Comparison of ENCODE assay signal across 24 cellular contexts in the genomic region with DNA sequence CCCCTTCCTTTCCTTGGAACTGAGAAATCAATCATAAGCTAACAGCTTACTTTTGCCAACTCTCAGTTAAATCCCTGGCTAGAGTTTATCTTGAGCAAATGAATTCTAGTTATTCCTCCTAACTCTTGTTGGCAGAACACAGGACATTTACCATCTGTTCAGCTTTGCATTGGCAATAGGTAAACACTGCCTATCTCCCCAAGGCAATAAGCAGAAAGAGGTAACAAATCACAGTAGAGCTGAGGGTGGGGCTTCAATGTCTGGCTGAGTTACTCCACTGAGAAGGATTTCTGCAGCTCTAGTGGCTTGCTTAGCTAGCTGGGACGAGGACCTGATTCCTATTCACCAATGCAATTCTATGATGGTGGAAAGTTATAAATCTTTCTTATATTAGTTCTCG.
A peak's percentile ranks its signal among the peaks of the same experiment; 100 is the strongest.
DNase-seq lines count a peak whose midpoint lies in the region; TF ChIP-seq lines count a peak whose summit lies in the region.
"Had no signal": no experiment of that assay in that cellular context is flagged by ENCODE, and none has a peak within 500 bp of the region (broad histone marks: within the 10 kb centered on the region; RNA-seq: fewer than 3 reads in every experiment).

No MANE protein-coding gene starts in this region.

- H3K27ac Mint-ChIP-seq in activated naive CD4-positive, alpha-beta T cell treated with anti-CD3 and anti-CD28 coated beads for 36 hours, result no peak overlapping the region
- H3K27ac Mint-ChIP-seq: CD8-positive, alpha-beta T cell; IgD-negative memory B cell; T-helper 17 cell had no signal

- DNase-seq in G401 (ENCODE audit: low spot score) (peak; percentile 59), NCI-H2081 treated with DMSO at 0.1 percent for 48 hours (lab: John Stamatoyannopoulos, UW) (peak; percentile 12), NCI-H69 (lab: John Stamatoyannopoulos, UW) (peak; percentile 92), left kidney (ENCODE audit: low read depth, low spot score) (peak; percentile 0), A172 (ENCODE audit: low spot score) (no peak), substantia nigra (lab: John Stamatoyannopoulos, UW) (no peak), tibial nerve (ENCODE audit: low spot score in 2 of 2) (no peak)
- no peak for DNase-seq in activated naive CD4-positive, alpha-beta T cell treated with anti-CD3 and anti-CD28 coated beads for 36 hours
- DNase-seq: AML-193; C1 segment of cervical spinal cord; Caco-2; CD8-positive, alpha-beta T cell; GDM1; MM.1S; NCI-H1417; NCI-H1930; NCI-H510A; PC-3; SJCRH30; T-helper 17 cell had no signal

- no peaks in the 10 kb centered on the region for H3K4me1 Mint-ChIP-seq in activated naive CD4-positive, alpha-beta T cell treated with anti-CD3 and anti-CD28 coated beads for 36 hours (ENCODE audit: low read depth)
- H3K4me1 Mint-ChIP-seq: IgD-negative memory B cell, T-helper 17 cell had no signal

- H3K27ac ChIP-seq in substantia nigra (ENCODE audit: low read depth, low read length, poor library complexity, severe bottlenecking) (no peak overlapping the region), tibial nerve (no peak overlapping the region)
- H3K27ac ChIP-seq: A549, KMS-11, SJCRH30 had no signal

- intact Hi-C loops in activated naive CD4-positive, alpha-beta T cell treated with anti-CD3 and anti-CD28 coated beads for 36 hours (cut with micrococcal nuclease), result no loop called here

- no peak for TF ChIP-seq CTCF in tibial nerve (IDR thresholded peaks at IDR 0.05)

- no peaks in the 10 kb centered on the region for H3K36me3 ChIP-seq in tibial nerve
- H3K36me3 ChIP-seq: SJCRH30 had no signal

- H3K4me3 Mint-ChIP-seq in activated naive CD4-positive, alpha-beta T cell treated with anti-CD3 and anti-CD28 coated beads for 36 hours, result no peak overlapping the region
- H3K4me3 Mint-ChIP-seq: CD8-positive, alpha-beta T cell; IgD-negative memory B cell; T-helper 17 cell had no signal

- no peaks in the 10 kb centered on the region for H3K9me3 ChIP-seq in tibial nerve
- H3K9me3 ChIP-seq: A549, SJCRH30 had no signal

- no peak for TF ChIP-seq EP300 in tibial nerve (IDR thresholded peaks at IDR 0.05)

- no peaks in the 10 kb centered on the region for H3K4me1 ChIP-seq in tibial nerve
- H3K4me1 ChIP-seq: A549, Caco-2, SJCRH30 had no signal

- 60 to 81% methylated on average over 2 of the region's 2 CpGs for WGBS in tibial nerve, 2 donors

- in situ Hi-C loops in G401 (cut with HindIII; ENCODE audit: low sequenced_read_pairs), result no loop called here

- no peaks in the 10 kb centered on the region for H3K27me3 ChIP-seq in tibial nerve
- H3K27me3 ChIP-seq: SJCRH30 had no signal

- no peaks in the 10 kb centered on the region for H3K27me3 Mint-ChIP-seq in activated naive CD4-positive, alpha-beta T cell treated with anti-CD3 and anti-CD28 coated beads for 36 hours (ENCODE audit: low read depth)
- H3K27me3 Mint-ChIP-seq: IgD-negative memory B cell, T-helper 17 cell had no signal

- no peak for TF ChIP-seq POLR2A in tibial nerve (IDR thresholded peaks at IDR 0.05)

- CTCF ChIA-PET in activated naive CD4-positive, alpha-beta T cell treated with anti-CD3 and anti-CD28 coated beads for 36 hours (lab: Charles Lee), result no interaction called here

- H3K9me3 Mint-ChIP-seq in activated naive CD4-positive, alpha-beta T cell treated with anti-CD3 and anti-CD28 coated beads for 36 hours, result peaks cover 3% of the 10 kb centered on the region

- no peak overlapping the region for H3K4me3 ChIP-seq in tibial nerve
- H3K4me3 ChIP-seq: A549, GM12878, SJCRH30 had no signal

- no peaks in the 10 kb centered on the region for H3K36me3 Mint-ChIP-seq in activated naive CD4-positive, alpha-beta T cell treated with anti-CD3 and anti-CD28 coated beads for 36 hours (ENCODE audit: low read depth)
- H3K36me3 Mint-ChIP-seq: CD8-positive, alpha-beta T cell; IgD-negative memory B cell had no signal

Comparison
In these comparisons a context has a peak if more than half of its experiments do, and no peak if none do; other contexts are left out.
1. DNase-seq: peak in G401 (single experiment), NCI-H2081 treated with DMSO at 0.1 percent for 48 hours (single experiment), NCI-H69 (single experiment) and left kidney (single experiment); none in A172 (single experiment), substantia nigra (0 of 49), activated naive CD4-positive, alpha-beta T cell treated with anti-CD3 and anti-CD28 coated beads for 36 hours (single experiment) and tibial nerve (0 of 2).